11 cellular contexts compared by ENCODE assay signal in genomic region chr20:44070139-44070900, GRCh38.
A peak's percentile ranks its signal among the peaks of the same experiment; 100 is the strongest.
DNase-seq lines count a peak whose midpoint lies in the region; ATAC-seq and TF ChIP-seq lines count a peak whose summit lies in the region.
"Had no signal": no experiment of that assay in that cellular context is flagged by ENCODE, and none has a peak within 500 bp of the region (broad histone marks: within the 10 kb centered on the region; RNA-seq: fewer than 3 reads in every experiment).

No MANE protein-coding gene starts in this region.

- no peaks in the 10 kb centered on the region for H3K27me3 ChIP-seq in CD4-positive, alpha-beta T cell (ENCODE audit: control insufficient read depth, insufficient read depth, low read length)
- no peaks in the 10 kb centered on the region for H3K27me3 ChIP-seq in body of pancreas

- in situ Hi-C loops in KBM-7 (cut with MboI; ENCODE audit: low pct_unique_long_range_greater_than_20kb, low sequenced_read_pairs) = no loop called here

- TF ChIP-seq POLR2A in body of pancreas (IDR thresholded peaks at IDR 0.05) = no peak

- H3K36me3 Mint-ChIP-seq in CD4-positive, alpha-beta T cell (ENCODE audit: low read depth) = no peaks in the 10 kb centered on the region
- no peaks in the 10 kb centered on the region for H3K36me3 Mint-ChIP-seq in activated naive CD4-positive, alpha-beta T cell treated with anti-CD3 and anti-CD28 coated beads, Interleukin-2, amount 10 ng/mL, durations not matched to agents 7 days and 5 days
- H3K36me3 Mint-ChIP-seq in natural killer cell = no peaks in the 10 kb centered on the region

- H3K27ac Mint-ChIP-seq in CD4-positive, alpha-beta T cell = peak overlapping the region; percentile 97
- peak overlapping the region; percentile 100 for H3K27ac Mint-ChIP-seq in activated naive CD4-positive, alpha-beta T cell treated with anti-CD3 and anti-CD28 coated beads, Interleukin-2, amount 10 ng/mL, durations not matched to agents 7 days and 5 days
- H3K27ac Mint-ChIP-seq in natural killer cell = peak overlapping the region; percentile 82 to 88

- peak; percentile 28 for TF ChIP-seq CTCF in CD4-positive, alpha-beta T cell (IDR thresholded peaks at IDR 0.05)
- TF ChIP-seq CTCF in natural killer cell (IDR thresholded peaks at IDR 0.05) (no peak), body of pancreas (IDR thresholded peaks at IDR 0.05) (no peak)

- CTCF ChIA-PET in CD4-positive, alpha-beta T cell (lab: Charles Lee) = interaction anchor here (0.9 to 2.6 kb wide), 3 partner anchors 10 to 106 kb away, joined by 3 to 11 read pairs (median 10); no protein-coding TSS in a partner anchor
- CTCF ChIA-PET in activated naive CD4-positive, alpha-beta T cell treated with anti-CD3 and anti-CD28 coated beads, Interleukin-2, amount 10 ng/mL, durations not matched to agents 7 days and 5 days (lab: Charles Lee) = interaction anchor here (1.0 to 5.1 kb wide), 6 partner anchors 10 to 320 kb away, joined by 3 to 28 read pairs (median 8); no protein-coding TSS in a partner anchor

- POLR2A ChIA-PET in CD4-positive, alpha-beta T cell (lab: Charles Lee) = interaction anchor here (0.6 to 2.2 kb wide), 7 partner anchors 9 to 613 kb away, joined by 3 to 27 read pairs (median 4); partner anchors contain the start of gene SRSF6

- H3K4me1 ChIP-seq in body of pancreas = no peaks in the 10 kb centered on the region

- peak overlapping the region; percentile 85 for H3K4me3 Mint-ChIP-seq in CD4-positive, alpha-beta T cell
- peak overlapping the region; percentile 78 for H3K4me3 Mint-ChIP-seq in activated naive CD4-positive, alpha-beta T cell treated with anti-CD3 and anti-CD28 coated beads, Interleukin-2, amount 10 ng/mL, durations not matched to agents 7 days and 5 days
- H3K4me3 Mint-ChIP-seq in natural killer cell = peak overlapping the region; percentile 86
- H3K4me3 Mint-ChIP-seq: H9 had no signal

- peak overlapping the region; percentile 97 for H3K27ac ChIP-seq in CD4-positive, alpha-beta T cell (ENCODE audit: low read depth, low read length)
- no peak overlapping the region for H3K27ac ChIP-seq in body of pancreas
- H3K27ac ChIP-seq: VCaP had no signal

- 49 to 53% methylated on average over 9 to 17 of the region's 17 CpGs for WGBS in body of pancreas, 2 donors

- intact Hi-C loops in CD4-positive, alpha-beta T cell (cut with DNase I, micrococcal nuclease) = loop anchor here (1.0 to 10.0 kb wide), 4 partner anchors 10 to 226 kb away; no protein-coding TSS in a partner anchor
- intact Hi-C loops in natural killer cell (cut with micrococcal nuclease) (loop anchor here (5.0 kb wide), 1 partner anchor 88 kb away; no protein-coding TSS in a partner anchor), body of pancreas (cut with DNase I) (no loop called here)

- no peaks in the 10 kb centered on the region for H3K36me3 ChIP-seq in body of pancreas (replicated peaks in 1 of 2; ENCODE audit: insufficient read depth in 1 of 2, low read depth in 2 of 2)

- ATAC-seq in CD4-positive, alpha-beta T cell (ENCODE audit: poor library complexity) = peak; percentile 70
- peak; percentile 35 to 55 (median 46) for ATAC-seq in natural killer cell
- ATAC-seq in body of pancreas = no peak
- no peak for ATAC-seq in GM21367 (IDR thresholded peaks at IDR 0.05; ENCODE audit: unreplicated experiment)

- H3K4me1 Mint-ChIP-seq in CD4-positive, alpha-beta T cell (ENCODE audit: low read depth) = peaks cover 84% of the 10 kb centered on the region
- peaks cover 81% of the 10 kb centered on the region for H3K4me1 Mint-ChIP-seq in activated naive CD4-positive, alpha-beta T cell treated with anti-CD3 and anti-CD28 coated beads, Interleukin-2, amount 10 ng/mL, durations not matched to agents 7 days and 5 days
- H3K4me1 Mint-ChIP-seq in natural killer cell = peaks cover 31 to 47% of the 10 kb centered on the region in 2 donors

- no peaks in the 10 kb centered on the region for H3K9me3 Mint-ChIP-seq in CD4-positive, alpha-beta T cell
- H3K9me3 Mint-ChIP-seq in activated naive CD4-positive, alpha-beta T cell treated with anti-CD3 and anti-CD28 coated beads, Interleukin-2, amount 10 ng/mL, durations not matched to agents 7 days and 5 days = no peaks in the 10 kb centered on the region
- H3K9me3 Mint-ChIP-seq in natural killer cell = no peaks in the 10 kb centered on the region
- H3K9me3 Mint-ChIP-seq: H9 had no signal

- no peak overlapping the region for H3K4me3 ChIP-seq in body of pancreas

- H3K9me3 ChIP-seq in CD4-positive, alpha-beta T cell (ENCODE audit: control insufficient read depth, low read length) = no peaks in the 10 kb centered on the region
- H3K9me3 ChIP-seq in body of pancreas = no peaks in the 10 kb centered on the region

- peak; percentile 44 to 75 (median 60) for DNase-seq in CD4-positive, alpha-beta T cell
- DNase-seq in NOMO-1 treated with DMSO at 0.1 percent for 48 hours (lab: John Stamatoyannopoulos, UW; ENCODE audit: unreplicated experiment) (peak; percentile 33), natural killer cell (no peak), body of pancreas (no peak), KBM-7 (no peak), NCI-H2227 treated with DMSO at 0.1 percent for 48 hours (lab: John Stamatoyannopoulos, UW) (no peak)
- DNase-seq in activated naive CD4-positive, alpha-beta T cell treated with anti-CD3 and anti-CD28 coated beads, Interleukin-2, amount 10 ng/mL, durations not matched to agents 7 days and 5 days = peak; percentile 66
- DNase-seq: H9, NCI-H524 had no signal

- H3K27me3 Mint-ChIP-seq in CD4-positive, alpha-beta T cell = no peaks in the 10 kb centered on the region
- peaks cover 67% of the 10 kb centered on the region for H3K27me3 Mint-ChIP-seq in activated naive CD4-positive, alpha-beta T cell treated with anti-CD3 and anti-CD28 coated beads, Interleukin-2, amount 10 ng/mL, durations not matched to agents 7 days and 5 days
- H3K27me3 Mint-ChIP-seq in natural killer cell (ENCODE audit: low read depth in 2 of 2) = peaks cover 43 to 45% of the 10 kb centered on the region in 2 donors

Comparison
In these comparisons a context has a peak if more than half of its experiments do, and no peak if none do; other contexts are left out.
1. ATAC-seq: peak in CD4-positive, alpha-beta T cell (single experiment) and natural killer cell (3 of 3); none in body of pancreas (single experiment) and GM21367 (single experiment).
2. DNase-seq: peak in CD4-positive, alpha-beta T cell (10 of 10), NOMO-1 treated with DMSO at 0.1 percent for 48 hours (single experiment) and activated naive CD4-positive, alpha-beta T cell treated with anti-CD3 and anti-CD28 coated beads, Interleukin-2, amount 10 ng/mL, durations not matched to agents 7 days and 5 days (single experiment); none in natural killer cell (single experiment), body of pancreas (0 of 4), KBM-7 (single experiment) and NCI-H2227 treated with DMSO at 0.1 percent for 48 hours (single experiment).
3. Peak in every context shown above with its lines, with median percentiles within 50 percentile points of each other: H3K27ac Mint-ChIP-seq and H3K4me3 Mint-ChIP-seq.